Comparison of ENCODE assay signal across 3 cellular contexts in genomic region chr2:84084856-84085255, GRCh38.
TF ChIP-seq lines count a peak whose summit lies in the region.

No MANE protein-coding gene starts in this region.

TF ChIP-seq in HepG2, 621 proteins besides CTCF, POLR2A, EP300 and RAD21:
- no peak for TF ChIP-seq TBP (CRISPR knock-in tag; IDR thresholded peaks at IDR 0.05)
- no peak for TF ChIP-seq TBX3 (IDR thresholded peaks at IDR 0.05; ENCODE audit: borderline replicate concordance)
- no peak for TF ChIP-seq SNAPC2 (CRISPR knock-in tag; IDR thresholded peaks at IDR 0.05)
- TF ChIP-seq, protein P1, sequence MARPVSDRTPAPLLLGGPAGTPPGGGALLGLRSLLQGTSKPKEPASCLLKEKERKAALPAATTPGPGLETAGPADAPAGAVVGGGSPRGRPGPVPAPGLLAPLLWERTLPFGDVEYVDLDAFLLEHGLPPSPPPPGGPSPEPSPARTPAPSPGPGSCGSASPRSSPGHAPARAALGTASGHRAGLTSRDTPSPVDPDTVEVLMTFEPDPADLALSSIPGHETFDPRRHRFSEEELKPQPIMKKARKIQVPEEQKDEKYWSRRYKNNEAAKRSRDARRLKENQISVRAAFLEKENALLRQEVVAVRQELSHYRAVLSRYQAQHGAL (CRISPR knock-in tag; IDR thresholded peaks at IDR 0.05; ENCODE audit: not compliant biosample characterization), result no peak
- no peak for TF ChIP-seq ZNF740 (CRISPR knock-in tag; IDR thresholded peaks at IDR 0.05)
- no peak for TF ChIP-seq HMG20B (CRISPR knock-in tag; conservative IDR thresholded peaks at IDR 0.05)
- TF ChIP-seq ZNF615 (CRISPR knock-in tag; IDR thresholded peaks at IDR 0.05; ENCODE audit: borderline replicate concordance), result no peak
- 0 out of 2 replicates have a peak, but pooled peaks have one; percentile 28 for TF ChIP-seq MAFF (IDR thresholded peaks at IDR 0.05; ENCODE audit: low read depth, low read length)
- no peak for TF ChIP-seq ZNF263 (CRISPR knock-in tag; IDR thresholded peaks at IDR 0.05)
- TF ChIP-seq MAFK (conservative IDR thresholded peaks at IDR 0.05 in 1 of 2, IDR thresholded peaks at IDR 0.05 in 1 of 2; ENCODE audit: low read length in 2 of 2), result peak; percentile 67 to 70
TF ChIP-seq in HepG2: peak in this region for 2.

TF ChIP-seq in A549, 52 proteins besides CTCF, POLR2A, EP300 and RAD21:
- no peak for TF ChIP-seq CEBPB (IDR thresholded peaks at IDR 0.05)
- peak; percentile 52 for TF ChIP-seq MAFK (IDR thresholded peaks at IDR 0.05; ENCODE audit: partially characterized antibody)
- no peak for TF ChIP-seq RNF2 (IDR thresholded peaks at IDR 0.05; ENCODE audit: borderline replicate concordance, low read depth)
- TF ChIP-seq RCOR1 (IDR thresholded peaks at IDR 0.05; ENCODE audit: low read depth, low read length), result no peak

TF ChIP-seq in K562, 482 proteins besides CTCF, POLR2A, EP300 and RAD21:
- peak; percentile 28; the same call in 1 of the 2 replicates for TF ChIP-seq ZNF316 (IDR thresholded peaks at IDR 0.05)
- no peak for TF ChIP-seq SMC3 (conservative IDR thresholded peaks at IDR 0.05; ENCODE audit: insufficient read depth, low read depth, low read length)
